Comparison of ENCODE assay signal across 2 cellular contexts in the genomic region with DNA sequence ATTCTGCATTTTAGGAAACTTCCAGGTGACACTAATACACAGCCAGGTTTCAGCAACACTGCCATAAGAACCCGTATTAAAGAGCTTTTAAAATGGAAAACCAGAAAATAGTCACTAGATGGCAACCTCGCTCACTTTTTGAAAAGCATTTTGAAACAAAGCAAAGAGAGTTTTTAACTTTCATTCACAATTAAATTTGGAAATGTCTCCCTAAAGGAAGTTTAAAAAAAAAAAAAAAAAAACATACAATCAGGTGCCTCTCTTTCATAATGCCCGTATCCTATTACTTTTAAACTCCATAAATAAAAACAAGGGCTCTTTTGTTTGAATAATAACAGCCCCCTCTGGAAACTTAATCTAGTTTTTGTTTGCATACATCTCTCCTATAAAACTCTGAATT.
TF ChIP-seq lines count a peak whose summit lies in the region.

No MANE protein-coding gene starts in this region.

TF ChIP-seq in K562, 482 proteins besides CTCF, POLR2A, EP300 and RAD21:
- TF ChIP-seq TOE1 (IDR thresholded peaks at IDR 0.05; ENCODE audit: borderline replicate concordance) (no peak), TOE1 (CRISPR knock-in tag; IDR thresholded peaks at IDR 0.05; ENCODE audit: borderline replicate concordance, low read depth) (no peak), HNRNPUL1 (IDR thresholded peaks at IDR 0.05; ENCODE audit: low read length) (no peak)
- TF ChIP-seq, protein P1, sequence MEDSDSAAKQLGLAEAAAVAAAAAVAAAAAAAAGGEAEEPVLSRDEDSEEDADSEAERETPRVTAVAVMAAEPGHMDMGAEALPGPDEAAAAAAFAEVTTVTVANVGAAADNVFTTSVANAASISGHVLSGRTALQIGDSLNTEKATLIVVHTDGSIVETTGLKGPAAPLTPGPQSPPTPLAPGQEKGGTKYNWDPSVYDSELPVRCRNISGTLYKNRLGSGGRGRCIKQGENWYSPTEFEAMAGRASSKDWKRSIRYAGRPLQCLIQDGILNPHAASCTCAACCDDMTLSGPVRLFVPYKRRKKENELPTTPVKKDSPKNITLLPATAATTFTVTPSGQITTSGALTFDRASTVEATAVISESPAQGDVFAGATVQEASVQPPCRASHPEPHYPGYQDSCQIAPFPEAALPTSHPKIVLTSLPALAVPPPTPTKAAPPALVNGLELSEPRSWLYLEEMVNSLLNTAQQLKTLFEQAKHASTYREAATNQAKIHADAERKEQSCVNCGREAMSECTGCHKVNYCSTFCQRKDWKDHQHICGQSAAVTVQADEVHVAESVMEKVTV (CRISPR knock-in tag; IDR thresholded peaks at IDR 0.05): 0 out of 2 replicates have a peak, but pooled peaks have one; percentile 47
TF ChIP-seq in K562: peak in this region for 1.

TF ChIP-seq in HepG2, 621 proteins besides CTCF, POLR2A, EP300 and RAD21:
- TF ChIP-seq ZNF749 (CRISPR knock-in tag; IDR thresholded peaks at IDR 0.05; ENCODE audit: borderline replicate concordance) (no peak), ZNF547 (CRISPR knock-in tag; IDR thresholded peaks at IDR 0.05) (no peak), ZBTB10 (CRISPR knock-in tag; IDR thresholded peaks at IDR 0.05; ENCODE audit: borderline replicate concordance) (no peak), SMC3 (IDR thresholded peaks at IDR 0.05; ENCODE audit: low read length) (peak; percentile 81), ZNF788 (CRISPR knock-in tag; IDR thresholded peaks at IDR 0.05; ENCODE audit: borderline replicate concordance) (no peak), CEBPG (CRISPR knock-in tag; IDR thresholded peaks at IDR 0.05) (peak; percentile 6; the same call in 1 of the 2 replicates), KAT8 (CRISPR knock-in tag; IDR thresholded peaks at IDR 0.05) (no peak), STAG1 (CRISPR knock-in tag; IDR thresholded peaks at IDR 0.05) (peak; percentile 81), MIXL1 (CRISPR knock-in tag; IDR thresholded peaks at IDR 0.05) (peak; percentile 22; the same call in 1 of the 2 replicates), HES4 (CRISPR knock-in tag; IDR thresholded peaks at IDR 0.05; ENCODE audit: borderline replicate concordance) (no peak), RFX1 (IDR thresholded peaks at IDR 0.05) (no peak), THAP9 (CRISPR knock-in tag; IDR thresholded peaks at IDR 0.05; ENCODE audit: borderline replicate concordance) (no peak)
